In the genomic region with DNA sequence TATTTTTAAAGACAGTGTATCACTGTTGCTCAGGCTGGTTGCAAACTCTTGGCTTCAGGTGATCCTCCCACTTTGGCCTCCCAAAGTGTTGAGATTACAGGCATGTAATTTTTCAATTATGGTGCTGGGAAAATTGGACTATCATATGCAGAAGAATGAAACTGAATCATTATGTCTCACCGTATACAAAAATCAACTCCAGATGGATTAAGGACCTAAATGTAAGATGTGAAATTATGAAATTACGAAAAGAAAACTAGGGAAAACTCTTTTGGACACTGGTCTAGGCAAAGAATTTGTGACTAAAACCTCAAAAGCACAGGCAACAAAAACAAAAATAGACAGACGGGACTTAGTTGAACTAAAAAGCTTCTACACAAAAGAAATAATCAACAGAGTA, we compare ENCODE assay signal across 23 cellular contexts.
"Had no signal": no experiment of that assay in that cellular context is flagged by ENCODE, and none has a peak within 500 bp of the region (broad histone marks: within the 10 kb centered on the region; RNA-seq: fewer than 3 reads in every experiment).

No MANE protein-coding gene starts in this region.

- DNase-seq: colonic mucosa; effector memory CD4-positive, alpha-beta T cell; foreskin melanocyte; glutamatergic neuron; heart right ventricle; hippocampal formation; left cardiac atrium; left lung; naive thymus-derived CD8-positive, alpha-beta T cell; nephron progenitor cell; nucleus accumbens; ovary; right lobe of liver; small intestine; stimulated activated CD4-positive, alpha-beta T cell treated with anti-CD3 and anti-CD28 coated beads, Interleukin-15, amount 100 ng/mL, for 24 hours; stimulated activated CD4-positive, alpha-beta T cell treated with anti-CD3 and anti-CD28 coated beads, Interleukin-2, amount 100 ng/mL, for 48 hours; stimulated activated naive B cell treated with anti-CD40 and anti-IgM and Interleukin-4, amounts not matched to agents 10 μg/mL and 1 μg/mL and 100 μg/mL, for 72 hours; upper lobe of left lung had no signal

- H3K27me3 Mint-ChIP-seq: dendritic cell treated with granulocyte-macrophage colony-stimulating factor and Interleukin-4, amounts not matched to agents 40 ng/mL and 50 ng/mL, for 4 days; naive thymus-derived CD8-positive, alpha-beta T cell; stimulated activated naive B cell treated with anti-CD40 and anti-IgM and Interleukin-4, amounts not matched to agents 10 μg/mL and 1 μg/mL and 100 μg/mL, for 72 hours; stimulated activated naive CD8-positive, alpha-beta T cell treated with anti-CD3 and anti-CD28 coated beads, Interleukin-15, Interleukin-2, amounts not matched to agents 100 ng/mL and 50 ng/mL, for 24 hours had no signal

- H3K27me3 ChIP-seq: colonic mucosa, esophagus muscularis mucosa, heart right ventricle, left lung, ovary, right lobe of liver, tibial nerve, upper lobe of left lung had no signal

- H3K36me3 ChIP-seq: colonic mucosa, esophagus muscularis mucosa, heart right ventricle, left lung, ovary, right lobe of liver, thoracic aorta, tibial nerve, upper lobe of left lung had no signal

- H3K27ac Mint-ChIP-seq: dendritic cell treated with granulocyte-macrophage colony-stimulating factor and Interleukin-4, amounts not matched to agents 40 ng/mL and 50 ng/mL, for 4 days; nephron progenitor cell; stimulated activated naive B cell treated with anti-CD40 and anti-IgM and Interleukin-4, amounts not matched to agents 10 μg/mL and 1 μg/mL and 100 μg/mL, for 72 hours; stimulated activated naive CD8-positive, alpha-beta T cell treated with anti-CD3 and anti-CD28 coated beads, Interleukin-15, Interleukin-2, amounts not matched to agents 100 ng/mL and 50 ng/mL, for 24 hours had no signal

- H3K27ac ChIP-seq: colonic mucosa, esophagus muscularis mucosa, heart right ventricle, left lung, ovary, right lobe of liver, thoracic aorta, tibial nerve, upper lobe of left lung had no signal

- ATAC-seq: heart right ventricle; left cardiac atrium; left lung; naive thymus-derived CD8-positive, alpha-beta T cell; right lobe of liver; stimulated activated naive B cell treated with anti-CD40 and anti-IgM and Interleukin-4, amounts not matched to agents 10 μg/mL and 1 μg/mL and 100 μg/mL, for 72 hours had no signal

- H3K4me3 Mint-ChIP-seq: dendritic cell treated with granulocyte-macrophage colony-stimulating factor and Interleukin-4, amounts not matched to agents 40 ng/mL and 50 ng/mL, for 4 days; nephron progenitor cell; stimulated activated naive B cell treated with anti-CD40 and anti-IgM and Interleukin-4, amounts not matched to agents 10 μg/mL and 1 μg/mL and 100 μg/mL, for 72 hours; stimulated activated naive CD8-positive, alpha-beta T cell treated with anti-CD3 and anti-CD28 coated beads, Interleukin-15, Interleukin-2, amounts not matched to agents 100 ng/mL and 50 ng/mL, for 24 hours had no signal

- H3K4me3 ChIP-seq: colonic mucosa, esophagus muscularis mucosa, heart right ventricle, left lung, ovary, right lobe of liver, thoracic aorta, tibial nerve, upper lobe of left lung had no signal

- H3K9me3 ChIP-seq: colonic mucosa, esophagus muscularis mucosa, left lung, ovary, right lobe of liver, thoracic aorta, upper lobe of left lung had no signal

- H3K9me3 Mint-ChIP-seq: dendritic cell treated with granulocyte-macrophage colony-stimulating factor and Interleukin-4, amounts not matched to agents 40 ng/mL and 50 ng/mL, for 4 days; stimulated activated naive CD8-positive, alpha-beta T cell treated with anti-CD3 and anti-CD28 coated beads, Interleukin-15, Interleukin-2, amounts not matched to agents 100 ng/mL and 50 ng/mL, for 24 hours had no signal
